In genomic region chr3:69439683-69440270, GRCh38 we compare ENCODE assay signal across 8 cellular contexts. TPM values are rescaled to one million over a fixed set of nuclear protein-coding genes. Genes with fewer than 3 reads are reported as not detected.
DNase-seq lines count a peak whose midpoint lies in the region; ATAC-seq, FAIRE-seq and TF ChIP-seq lines count a peak whose summit lies in the region.

No MANE protein-coding gene starts in this region.

- peak; percentile 30 to 55 for ATAC-seq in left cardiac atrium
- ATAC-seq in GM21423 (IDR thresholded peaks at IDR 0.05; ENCODE audit: unreplicated experiment), result no peak

- TF ChIP-seq EP300 in tibial nerve (IDR thresholded peaks at IDR 0.05), result no peak

- TF ChIP-seq POLR2A in GM12891 (IDR thresholded peaks at IDR 0.05; ENCODE audit: low read depth, low read length) (no peak), tibial nerve (IDR thresholded peaks at IDR 0.05) (no peak)

- peaks cover 0 to 29% (median 4%) of the 10 kb centered on the region in 4 donors for H3K4me1 ChIP-seq in tibial nerve

- intact Hi-C loops in left cardiac atrium (cut with DNase I), result loop anchor here in 1 of 2 donors (5.0 kb wide), 2 partner anchors 98 to 228 kb away; no protein-coding TSS in a partner anchor

- TF ChIP-seq CTCF in WERI-Rb-1 (IDR thresholded peaks at IDR 0.05; ENCODE audit: low read depth, low read length), result peak; percentile 38; the same call in 1 of the 2 replicates
- peak; percentile 42 to 66 (median 62) for TF ChIP-seq CTCF in tibial nerve (IDR thresholded peaks at IDR 0.05)

- 0 to 2% methylated on average over 1 of the region's 1 CpG for WGBS in tibial nerve, 2 donors

- H3K27ac ChIP-seq in WERI-Rb-1 (no peak overlapping the region), tibial nerve (peak overlapping the region in 1 of 4 donors; percentile 56)

- DNase-seq in GM12891 (ENCODE audit: insufficient read length, low spot score) (no peak), WERI-Rb-1 (no peak), left cardiac atrium (no peak), tibial nerve (ENCODE audit: low spot score in 2 of 2) (peak in 1 of 2 donors; percentile 31)
- no peak for DNase-seq in activated T-cell treated with anti-CD3 and anti-CD28 coated beads, Interleukin-2, amount 50 U/mL, for 1 hour
- no peak for DNase-seq in activated CD4-positive, alpha-beta T cell treated with anti-CD3 and anti-CD28 coated beads for 4 hours

- peak; percentile 65 for FAIRE-seq in A204.1 (lab: Jason Lieb, UNC)
- FAIRE-seq in GM12891 (lab: Jason Lieb, UNC), result peak; percentile 9

- no peaks in the 10 kb centered on the region for H3K36me3 ChIP-seq in WERI-Rb-1
- H3K36me3 ChIP-seq in tibial nerve, result no peaks in the 10 kb centered on the region

- H3K27me3 ChIP-seq in WERI-Rb-1 (ENCODE audit: insufficient read depth, low read depth, severe bottlenecking) (no peaks in the 10 kb centered on the region), tibial nerve (no peaks in the 10 kb centered on the region)

- H3K4me3 ChIP-seq in WERI-Rb-1 (ENCODE audit: low read depth, low read length) (no peak overlapping the region), tibial nerve (peak overlapping the region in 2 of 4 donors; percentile 9 to 28)

- no peaks in the 10 kb centered on the region for H3K9me3 ChIP-seq in WERI-Rb-1 (ENCODE audit: severe bottlenecking)
- no peaks in the 10 kb centered on the region for H3K9me3 ChIP-seq in tibial nerve

TF ChIP-seq in GM12891, 5 proteins besides CTCF, POLR2A, EP300 and RAD21:
- TF ChIP-seq TAF1 (IDR thresholded peaks at IDR 0.05; ENCODE audit: low read depth, low read length) (no peak), POLR2AphosphoS5 (IDR thresholded peaks at IDR 0.05; ENCODE audit: low read depth, low read length) (no peak), POU2F2 (IDR thresholded peaks at IDR 0.05; ENCODE audit: low read depth, low read length) (no peak), PAX5 (IDR thresholded peaks at IDR 0.05; ENCODE audit: insufficient read depth, low read length, severe bottlenecking) (no peak), SPI1 (IDR thresholded peaks at IDR 0.05; ENCODE audit: low read depth, low read length) (no peak)

RNA-seq across cellular contexts. Expression of gene FRMD4B, which starts 53.9 kb away (rescaled TPM):
- 4.6 TPM for polyA plus RNA-seq in GM12891 (2012; ENCODE audit: low read depth, missing spikeins)
- 10 to 100 TPM; 36.7 to 38.1 TPM for total RNA-seq in left cardiac atrium
- total RNA-seq in tibial nerve, result 10 to 100 TPM; 41.7 to 62.1 (median 56.1) TPM
